ENCODE assay signal across 18 cellular contexts in genomic region chr14:90579816-90580215, GRCh38.
DNase-seq lines count a peak whose midpoint lies in the region; ATAC-seq, FAIRE-seq and TF ChIP-seq lines count a peak whose summit lies in the region.
"Had no signal": no experiment of that assay in that cellular context is flagged by ENCODE, and none has a peak within 500 bp of the region (broad histone marks: within the 10 kb centered on the region; RNA-seq: fewer than 3 reads in every experiment).

No MANE protein-coding gene starts in this region.

- 0 out of 2 replicates have a peak overlapping the region, but pooled peaks have one; percentile 48 for H2BK20ac ChIP-seq in H1 (ENCODE audit: low read length)

- DNase-seq in chondrocyte (ENCODE audit: low spot score): peak; percentile 57
- DNase-seq in H1 (ENCODE audit: low read depth in 1 of 2, low spot score in 2 of 2): no peak
- DNase-seq in osteoblast (ENCODE audit: insufficient read length, low spot score, missing footprints): peak; percentile 81
- DNase-seq in gastrocnemius medialis: no peak
- no peak for DNase-seq in D721Med (ENCODE audit: insufficient read length, low spot score)
- DNase-seq: C1 segment of cervical spinal cord; Calu3; CD4-positive, alpha-beta memory T cell; DMS153; DND-41 had no signal

- no peak overlapping the region for H4K5ac ChIP-seq in H1 (ENCODE audit: insufficient read length, low read depth, low read length)

- H3K56ac ChIP-seq in H1 (replicated peaks; ENCODE audit: insufficient read length, low read depth, low read length): no peak overlapping the region

- WGBS in H1 (ENCODE audit: extremely low coverage in 1 of 2, insufficient coverage in 1 of 2, insufficient read length in 1 of 2, insufficient replicate concordance in 2 of 2, low coverage in 1 of 2, low lambda C conversion rate in 2 of 2, missing lambda C conversion rate in 1 of 2), 2 experiments: 95 to 100% methylated on average over 1 to 9 of the region's 9 CpGs

- TF ChIP-seq EP300 in H1 (IDR thresholded peaks at IDR 0.05; ENCODE audit: borderline replicate concordance in 1 of 2, low read depth in 2 of 2, low read length in 2 of 2): no peak

- H4K20me1 ChIP-seq in H1 (replicated peaks in 1 of 2; ENCODE audit: control insufficient read depth in 1 of 2, insufficient read depth in 2 of 2, low read length in 2 of 2) (no peaks in the 10 kb centered on the region), osteoblast (ENCODE audit: insufficient read depth, low read length) (no peaks in the 10 kb centered on the region)

- no peak overlapping the region for H3K4me3 Mint-ChIP-seq in chondrocyte (ENCODE audit: unreplicated experiment)
- H3K4me3 Mint-ChIP-seq: CD4-positive, alpha-beta memory T cell; GM23338 had no signal

- no peak overlapping the region for H4K8ac ChIP-seq in H1 (ENCODE audit: extremely low read depth, insufficient read depth, low read length)

- H3K4me2 ChIP-seq in H1 (ENCODE audit: insufficient read depth in 1 of 2, low read depth in 2 of 2, low read length in 2 of 2) (no peak overlapping the region), osteoblast (ENCODE audit: insufficient read depth, low read length) (no peak overlapping the region)
- H3K4me2 ChIP-seq: GM23338 had no signal

- in situ Hi-C loops in gastrocnemius medialis (cut with MboI; ENCODE audit: low sequenced_read_pairs in 4 of 4): no loop called here

- no peak overlapping the region for H2AK5ac ChIP-seq in H1 (ENCODE audit: low read depth, low read length)

- no peaks in the 10 kb centered on the region for H3K79me1 ChIP-seq in H1 (ENCODE audit: low read depth, low read length)

- FAIRE-seq in H1 (lab: Jason Lieb, UNC) (no peak), D721Med (lab: Jason Lieb, UNC) (no peak)
- FAIRE-seq: G401.6, GM12892, GM19239, H54 had no signal

- no peak for ATAC-seq in gastrocnemius medialis
- ATAC-seq in GM21576 (IDR thresholded peaks at IDR 0.05; ENCODE audit: unreplicated experiment): no peak
- no peak for ATAC-seq in GM18520 (IDR thresholded peaks at IDR 0.05; ENCODE audit: unreplicated experiment)
- ATAC-seq: GM23338 had no signal

- TF ChIP-seq RAD21 in H1 (IDR thresholded peaks at IDR 0.05 in 1 of 2, conservative IDR thresholded peaks at IDR 0.05 in 1 of 2; ENCODE audit: low read depth in 2 of 2, low read length in 2 of 2): no peak

- H2BK120ac ChIP-seq in H1 (replicated peaks; ENCODE audit: low read depth, low read length): no peak overlapping the region

- no peak overlapping the region for H3K4ac ChIP-seq in H1 (replicated peaks; ENCODE audit: insufficient read length, low read depth, low read length)

- no peaks in the 10 kb centered on the region for H3K4me1 Mint-ChIP-seq in chondrocyte (ENCODE audit: low read depth)
- H3K4me1 Mint-ChIP-seq: CD4-positive, alpha-beta memory T cell had no signal

- peaks cover 5 to 19% (median 14%) of the 10 kb centered on the region in 4 experiments for H3K4me1 ChIP-seq in H1 (replicated peaks in 1 of 4; ENCODE audit: control insufficient read depth in 3 of 4, insufficient read depth in 4 of 4, low read length in 3 of 4)
- peaks cover 16% of the 10 kb centered on the region for H3K4me1 ChIP-seq in osteoblast (ENCODE audit: insufficient read depth, low read length)
- H3K4me1 ChIP-seq in gastrocnemius medialis: peaks cover 51 to 62% of the 10 kb centered on the region in 2 donors
- H3K4me1 ChIP-seq: HAP-1 had no signal

- POLR2A ChIA-PET in H1 (lab: Charles Lee; ENCODE audit: partially characterized antibody): no interaction called here

- H2AFZ ChIP-seq in H1 (ENCODE audit: low read length) (no peak overlapping the region), osteoblast (ENCODE audit: low read length) (no peak overlapping the region)
- H2AFZ ChIP-seq: GM23338 had no signal

- no peaks in the 10 kb centered on the region for H3K27me3 Mint-ChIP-seq in chondrocyte (ENCODE audit: low read depth)
- H3K27me3 Mint-ChIP-seq: CD4-positive, alpha-beta memory T cell had no signal

- H3K9me3 ChIP-seq in H1 (ENCODE audit: insufficient read depth in 2 of 2, low read depth in 1 of 2, low read length in 1 of 2) (no peaks in the 10 kb centered on the region), osteoblast (ENCODE audit: low read depth, low read length) (no peaks in the 10 kb centered on the region), gastrocnemius medialis (no peaks in the 10 kb centered on the region)
- H3K9me3 ChIP-seq: HAP-1 had no signal

- H4K91ac ChIP-seq in H1 (replicated peaks; ENCODE audit: insufficient read length, low read length): no peak overlapping the region

- TF ChIP-seq CTCF in chondrocyte (IDR thresholded peaks at IDR 0.05) (no peak), H1 (IDR thresholded peaks at IDR 0.05; ENCODE audit: control extremely low read depth in 1 of 3, insufficient read depth in 1 of 3, low read depth in 1 of 3, low read length in 3 of 3) (no peak), osteoblast (IDR thresholded peaks at IDR 0.05; ENCODE audit: extremely low read depth, low read depth, low read length) (no peak), gastrocnemius medialis (IDR thresholded peaks at IDR 0.05 in 4 of 5, conservative IDR thresholded peaks at IDR 0.05 in 1 of 5) (no peak), D721Med (IDR thresholded peaks at IDR 0.05; ENCODE audit: insufficient read depth, missing control alignments) (no peak)

- H3K23me2 ChIP-seq in H1 (ENCODE audit: low read depth, low read length): no peaks in the 10 kb centered on the region

- no peak overlapping the region for H3K23ac ChIP-seq in H1 (ENCODE audit: insufficient read length)

- no peak overlapping the region for H3K27ac Mint-ChIP-seq in chondrocyte (ENCODE audit: unreplicated experiment)
- H3K27ac Mint-ChIP-seq: CD4-positive, alpha-beta memory T cell; GM23338 had no signal

- no peaks in the 10 kb centered on the region for H3K9me3 Mint-ChIP-seq in chondrocyte (ENCODE audit: low read depth)
- H3K9me3 Mint-ChIP-seq: GM23338 had no signal

- no peak overlapping the region for H2BK12ac ChIP-seq in H1 (ENCODE audit: low read depth, low read length)

- intact Hi-C loops in gastrocnemius medialis (cut with DNase I; ENCODE audit: low total_unique reads): loop anchor here (2.0 to 10.0 kb wide), 2 partner anchors 117 to 585 kb away; no protein-coding TSS in a partner anchor

- CTCF ChIA-PET in H1 (lab: Charles Lee; ENCODE audit: partially characterized antibody): interaction anchor here (0.5 to 1.1 kb wide), 3 partner anchors 32 to 751 kb away, joined by 3 to 4 read pairs (median 3); no protein-coding TSS in a partner anchor

- TF ChIP-seq POLR2A in H1 (IDR thresholded peaks at IDR 0.05; ENCODE audit: control extremely low read depth in 1 of 2, low read depth in 2 of 2, low read length in 2 of 2): no peak
- TF ChIP-seq POLR2A in gastrocnemius medialis (IDR thresholded peaks at IDR 0.05): no peak

- H3K79me2 ChIP-seq in H1 (ENCODE audit: control insufficient read depth in 1 of 2, insufficient read depth in 2 of 2, low read length in 2 of 2): no peaks in the 10 kb centered on the region
- no peaks in the 10 kb centered on the region for H3K79me2 ChIP-seq in osteoblast (ENCODE audit: insufficient read depth, low read length)

- no peak overlapping the region for H3K27ac ChIP-seq in H1 (ENCODE audit: low read depth, low read length)
- no peak overlapping the region for H3K27ac ChIP-seq in osteoblast (ENCODE audit: low read depth, low read length)
- peak overlapping the region; percentile 54 to 87 (median 76) for H3K27ac ChIP-seq in gastrocnemius medialis

- no peaks in the 10 kb centered on the region for H3K36me3 ChIP-seq in H1 (ENCODE audit: control insufficient read depth in 2 of 4, insufficient read depth in 4 of 4, low read length in 3 of 4)
- H3K36me3 ChIP-seq in osteoblast (ENCODE audit: insufficient read depth, low read length): no peaks in the 10 kb centered on the region
- no peaks in the 10 kb centered on the region for H3K36me3 ChIP-seq in gastrocnemius medialis
- H3K36me3 ChIP-seq: HAP-1 had no signal

- H3K4me3 ChIP-seq in H1 (ENCODE audit: extremely low read depth in 1 of 4, insufficient read depth in 2 of 4, low read depth in 3 of 4, low read length in 4 of 4): no peak overlapping the region
- no peak overlapping the region for H3K4me3 ChIP-seq in osteoblast (ENCODE audit: insufficient read depth, low read length)
- no peak overlapping the region for H3K4me3 ChIP-seq in gastrocnemius medialis
- H3K4me3 ChIP-seq: GM23338, HAP-1 had no signal

- no peak overlapping the region for H3K14ac ChIP-seq in H1 (ENCODE audit: insufficient read length)

- H3K36me3 Mint-ChIP-seq in chondrocyte (ENCODE audit: low read depth): peaks cover 1% of the 10 kb centered on the region
- H3K36me3 Mint-ChIP-seq: CD4-positive, alpha-beta memory T cell had no signal

- no peak overlapping the region for H3K18ac ChIP-seq in H1 (ENCODE audit: extremely low read depth, low read length)

- no peak overlapping the region for H2BK5ac ChIP-seq in H1 (ENCODE audit: low read depth, low read length)

- no peak overlapping the region for H2BK15ac ChIP-seq in H1 (ENCODE audit: low read length)

- H3K9ac ChIP-seq in H1 (replicated peaks in 1 of 4; ENCODE audit: extremely low read depth in 1 of 4, low read depth in 3 of 4, low read length in 3 of 4): no peak overlapping the region

- H3K27me3 ChIP-seq in H1 (replicated peaks in 1 of 4; ENCODE audit: control insufficient read depth in 3 of 4, extremely low read depth in 1 of 4, insufficient read depth in 3 of 4, low read length in 3 of 4) (no peaks in the 10 kb centered on the region), osteoblast (ENCODE audit: insufficient read depth, low read length) (no peaks in the 10 kb centered on the region), gastrocnemius medialis (no peaks in the 10 kb centered on the region)

TF ChIP-seq in H1, 55 proteins besides CTCF, POLR2A, EP300 and RAD21 (continues in another document):
- TF ChIP-seq SIRT6 (IDR thresholded peaks at IDR 0.05; ENCODE audit: low read length) (no peak), ASH2L (IDR thresholded peaks at IDR 0.05; ENCODE audit: low read length) (no peak), E2F6 (IDR thresholded peaks at IDR 0.05) (no peak), SIX5 (IDR thresholded peaks at IDR 0.05; ENCODE audit: low read depth, low read length) (no peak), BRCA1 (IDR thresholded peaks at IDR 0.05; ENCODE audit: low read depth, low read length) (no peak), KDM5A (IDR thresholded peaks at IDR 0.05; ENCODE audit: low read length) (no peak), GABPA (IDR thresholded peaks at IDR 0.05; ENCODE audit: borderline replicate concordance, insufficient read depth, low read length) (no peak), MAX (IDR thresholded peaks at IDR 0.05) (no peak)

Comparison
In these comparisons a context has a peak if more than half of its experiments do, and no peak if none do; other contexts are left out.
1. DNase-seq: peak in chondrocyte (single experiment) and osteoblast (single experiment); none in H1 (0 of 2), gastrocnemius medialis (0 of 2) and D721Med (single experiment).
2. H3K27ac ChIP-seq: peak in gastrocnemius medialis (4 of 4); none in H1 (single experiment) and osteoblast (single experiment).